8 cellular contexts compared by ENCODE assay signal in genomic region chr3:51538115-51538458, GRCh38. TPM values are rescaled to one million over a fixed set of nuclear protein-coding genes. Genes with fewer than 3 reads are reported as not detected.
DNase-seq lines count a peak whose midpoint lies in the region; ATAC-seq, FAIRE-seq and TF ChIP-seq lines count a peak whose summit lies in the region.

No MANE protein-coding gene starts in this region.

- FAIRE-seq in GM12878 (lab: Jason Lieb, UNC) (no peak), keratinocyte (lab: Jason Lieb, UNC) (peak; percentile 13)

- no peak for TF ChIP-seq RAD21 in GM12878 (IDR thresholded peaks at IDR 0.05; ENCODE audit: insufficient read depth, low read depth, low read length)

- H3K27me3 ChIP-seq in GM12878 (replicated peaks in 1 of 2; ENCODE audit: control insufficient read depth in 2 of 2, insufficient read depth in 2 of 2, low read length in 1 of 2) (no peaks in the 10 kb centered on the region), keratinocyte (ENCODE audit: control insufficient read depth, extremely low read depth, insufficient read depth, low read length) (no peaks in the 10 kb centered on the region)

- peak overlapping the region; percentile 62 for H3K27ac ChIP-seq in GM12878 (ENCODE audit: control insufficient read depth, insufficient read depth)
- peak overlapping the region; percentile 80 for H3K27ac ChIP-seq in keratinocyte (ENCODE audit: control insufficient read depth, insufficient read depth, low read length)

- H2AFZ ChIP-seq in GM12878 (ENCODE audit: control insufficient read depth, low read depth, low read length) (peak overlapping the region; percentile 96), keratinocyte (ENCODE audit: control insufficient read depth, low read length) (peak overlapping the region; percentile 100)

- no peak for TF ChIP-seq POLR2A in GM12878 (IDR thresholded peaks at IDR 0.05; ENCODE audit: low read depth, low read length)

- RAD21 ChIA-PET in GM12878 (lab: Charles Lee; ENCODE audit: unreplicated experiment) = interaction anchor here (1.8 to 7.3 kb wide), 3 partner anchors 17 to 37 kb away, joined by 6 to 69 read pairs (median 16); partner anchors contain the start of gene DCAF1

- SMC1A ChIA-PET in GM12878 (lab: Charles Lee; ENCODE audit: uncharacterized antibody, unreplicated experiment) = interaction anchor here (0.7 to 3.1 kb wide), 3 partner anchors 12 to 74 kb away, joined by 3 to 31 read pairs (median 3); partner anchors contain the start of gene DCAF1

- TF ChIP-seq CTCF in GM12878 (IDR thresholded peaks at IDR 0.05 in 2 of 3, conservative IDR thresholded peaks at IDR 0.05 in 1 of 3; ENCODE audit: control insufficient read depth in 2 of 3, extremely low read depth in 1 of 3, insufficient read depth in 1 of 3, low read depth in 3 of 3, low read length in 3 of 3) (no peak), keratinocyte (optimal IDR thresholded peaks at IDR 0.05 in 1 of 3, IDR thresholded peaks at IDR 0.05 in 1 of 3, conservative IDR thresholded peaks at IDR 0.05 in 1 of 3; ENCODE audit: extremely low read depth in 1 of 3, insufficient read depth in 2 of 3, low read length in 3 of 3) (no peak)

- BruUV-seq in GM12878 (replicated peaks; lab: Mats Ljungman, UMichigan) = TSS peak; percentile 97

- 1% methylated on average over 7 of the region's 7 CpGs for WGBS in GM12878 (ENCODE audit: insufficient coverage, insufficient replicate concordance, low lambda C conversion rate, missing lambda C conversion rate)

- in situ Hi-C loops in GM12878 (cut with MboI) = no loop called here

- ATAC-seq in GM12878 = peak; percentile 27
- no peak for ATAC-seq in stimulated activated naive CD8-positive, alpha-beta T cell treated with anti-CD3 and anti-CD28 coated beads, Interleukin-15, Interleukin-2, amounts not matched to agents 100 U/mL and 50 U/mL, for 24 hours
- no peak for ATAC-seq in GM19397 (IDR thresholded peaks at IDR 0.05; ENCODE audit: unreplicated experiment)

- H3K9me1 ChIP-seq in keratinocyte (ENCODE audit: control insufficient read depth, extremely low read depth, insufficient read depth, low read length) = no peaks in the 10 kb centered on the region

- H3K4me2 ChIP-seq in GM12878 (ENCODE audit: control insufficient read depth, insufficient read depth) (peak overlapping the region; percentile 87), keratinocyte (ENCODE audit: control insufficient read depth, extremely low read depth, insufficient read depth, low read depth, low read length) (peak overlapping the region; percentile 89)

- POLR2A ChIA-PET in GM12878 (lab: Charles Lee) = interaction anchor here (0.8 to 4.5 kb wide), 4 partner anchors 17 to 152 kb away, joined by 3 to 38 read pairs (median 4); no protein-coding TSS in a partner anchor

- H4K20me1 ChIP-seq in GM12878 (ENCODE audit: control insufficient read depth, insufficient read depth) (no peaks in the 10 kb centered on the region), keratinocyte (ENCODE audit: control insufficient read depth, extremely low read depth, insufficient read depth, low read length) (peaks cover 2% of the 10 kb centered on the region)

- intact Hi-C loops in GM12878 (cut with micrococcal nuclease; ENCODE audit: unreplicated experiment) = no loop called here

- CTCF ChIA-PET in GM12878 (lab: Yijun Ruan, JAX) = interaction anchor here (0.6 to 7.2 kb wide), 8 partner anchors 16 to 181 kb away, joined by 3 to 72 read pairs (median 4); partner anchors contain the start of genes DCAF1 and MANF

- H3K79me2 ChIP-seq in GM12878 (ENCODE audit: control insufficient read depth, insufficient read depth, low read length) (peaks cover 25% of the 10 kb centered on the region), keratinocyte (ENCODE audit: control insufficient read depth, insufficient read depth, low read length) (peaks cover 40% of the 10 kb centered on the region)

- H3K36me3 ChIP-seq in GM12878 (ENCODE audit: control insufficient read depth in 2 of 2, insufficient read depth in 2 of 2, low read length in 1 of 2) (no peaks in the 10 kb centered on the region), keratinocyte (ENCODE audit: control insufficient read depth in 2 of 2, extremely low read depth in 1 of 2, insufficient read depth in 2 of 2, low read length in 2 of 2) (peaks cover 1 to 4% of the 10 kb centered on the region in 2 experiments)

- dilution Hi-C loops in keratinocyte (cut with MboI; ENCODE audit: extremely low pct_ligation_motif_present, low sequenced_read_pairs) = no loop called here

- TF ChIP-seq EP300 in GM12878 (IDR thresholded peaks at IDR 0.05; ENCODE audit: borderline replicate concordance in 1 of 2, control insufficient read depth in 1 of 2, low read depth in 2 of 2, low read length in 2 of 2) = no peak

- DNase-seq in HuH-7.5 (ENCODE audit: low spot score) (peak; percentile 32), GM12878 (ENCODE audit: low read depth, low spot score) (no peak), keratinocyte (ENCODE audit: low read depth, low spot score) (no peak), 8988T (no peak), NOMO-1 treated with DMSO at 0.1 percent for 48 hours (lab: John Stamatoyannopoulos, UW; ENCODE audit: unreplicated experiment) (no peak)
- DNase-seq in stimulated activated naive CD8-positive, alpha-beta T cell treated with anti-CD3 and anti-CD28 coated beads, Interleukin-15, Interleukin-2, amounts not matched to agents 100 U/mL and 50 U/mL, for 24 hours = peak; percentile 10

- H3K9me3 ChIP-seq in GM12878 (replicated peaks; ENCODE audit: control insufficient read depth, insufficient read depth, low read length) (no peaks in the 10 kb centered on the region), keratinocyte (ENCODE audit: control insufficient read depth, low read depth, low read length) (no peaks in the 10 kb centered on the region)

- peak overlapping the region; percentile 82 for H3K9ac ChIP-seq in GM12878 (ENCODE audit: control insufficient read depth, insufficient read depth, low read length)
- H3K9ac ChIP-seq in keratinocyte (ENCODE audit: control insufficient read depth, extremely low read depth, insufficient read depth, low read length) = peak overlapping the region; percentile 92

- H3K4me3 ChIP-seq in GM08714 (ENCODE audit: low read length) (peak overlapping the region; percentile 89), GM12878 (peak overlapping the region; percentile 97), keratinocyte (ENCODE audit: control insufficient read depth in 2 of 3, extremely low read depth in 1 of 3, insufficient read depth in 2 of 3, low read depth in 1 of 3, low read length in 3 of 3) (peak overlapping the region; percentile 63 to 92 (median 80))

- H3K4me1 ChIP-seq in GM12878 (ENCODE audit: control insufficient read depth, insufficient read depth, low read length) (no peaks in the 10 kb centered on the region; the same call in 1 of the 2 replicates), keratinocyte (ENCODE audit: control insufficient read depth, extremely low read depth, insufficient read depth, low read length) (peaks cover 15% of the 10 kb centered on the region)

RNA-seq across cellular contexts. Expression of gene RAD54L2, which starts 0.4 kb away (rescaled TPM):
- 97.1 and 117 TPM in 2 replicates for total RNA-seq in GM12878 (2013; cell fraction: nucleolus; rRNA removed)
- total RNA-seq in GM12878 (2014; rRNA removed) (12.0 and 12.8 TPM in 2 replicates), GM12878 (2014; rRNA removed; fragmentation: Illumina TruSeq; extraction: Trizol) (12.2 and 12.6 TPM in 2 replicates), GM12878 (2021) (23.8 and 24.7 TPM in 2 replicates)
- 5.1 TPM for polyA plus RNA-seq in GM12878 (2011; ENCODE audit: low read depth)
- polyA plus RNA-seq in GM12878 (2011; rRNA removed) (7.0 and 8.0 TPM in 2 replicates), GM12878 (2014; fragmentation: Illumina TruSeq; extraction: Trizol) (10.3 and 10.7 TPM in 2 replicates), GM12878 (2014; fragmentation: Nextera tagmentation; extraction: Ambion mirVana) (1 to 10 TPM; 2.2 to 4.2 TPM), GM12878 (2014; rRNA removed) (7.1 TPM in 2 replicates), GM12878 (2016; fragmentation: Nextera tagmentation; extraction: Ambion mirVana) (10 to 100 TPM; 15.2 to 16.4 TPM), keratinocyte (3.5 to 6.7 TPM (median 4.2 TPM) in 3 replicates)
- 6.1 and 7.3 TPM in 2 replicates for polyA plus RNA-seq in GM12878 (2011; cell fraction: cytosol; rRNA removed)
- 13.9 and 15.6 TPM in 2 replicates for polyA plus RNA-seq in GM12878 (2011; cell fraction: nucleus; rRNA removed)
- 4.6 and 7.9 TPM in 2 replicates for polyA plus RNA-seq in GM12878 (2012)
- polyA minus RNA-seq in GM12878 (2011; rRNA and poly(A)+ RNA removed) = 31.8 and 37.1 TPM in 2 replicates
- 12.2 and 12.8 TPM in 2 replicates for polyA minus RNA-seq in GM12878 (2011; cell fraction: cytosol; rRNA and poly(A)+ RNA removed)
- polyA minus RNA-seq in GM12878 (2011; cell fraction: nucleus; rRNA and poly(A)+ RNA removed) = 17.3 and 29.2 TPM in 2 replicates
- polyA plus RNA-seq in keratinocyte (2011; ENCODE audit: low read depth) = 5.2 TPM
- polyA plus RNA-seq in keratinocyte (2011; cell fraction: cytosol; rRNA removed) = 3.5 and 3.7 TPM in 2 replicates
- 14.5 and 15.6 TPM in 2 replicates for polyA plus RNA-seq in keratinocyte (2011; cell fraction: nucleus; rRNA removed)
- polyA plus RNA-seq in keratinocyte (2012; ENCODE audit: low replicate concordance) = 6.2 and 6.6 TPM in 2 replicates
- 23.0 to 31.7 TPM (median 27.0 TPM) in 3 replicates for polyA minus RNA-seq in keratinocyte
- 9.2 TPM for polyA minus RNA-seq in keratinocyte (2011; cell fraction: cytosol; rRNA and poly(A)+ RNA removed)
- polyA minus RNA-seq in keratinocyte (2011; cell fraction: nucleus; rRNA and poly(A)+ RNA removed) = 18.7 and 35.4 TPM in 2 replicates

RNA-seq across cellular contexts. Expression of gene DCAF1, which starts 38.3 kb away (rescaled TPM):
- 35.2 and 38.1 TPM in 2 replicates for total RNA-seq in GM12878 (2013; cell fraction: nucleolus; rRNA removed)
- total RNA-seq in GM12878 (2014; rRNA removed) (22.6 and 23.9 TPM in 2 replicates), GM12878 (2014; rRNA removed; fragmentation: Illumina TruSeq; extraction: Trizol) (22.0 and 22.9 TPM in 2 replicates), GM12878 (2021) (28.8 and 31.5 TPM in 2 replicates)
- polyA plus RNA-seq in GM12878 (2011; ENCODE audit: low read depth) = 11.0 TPM
- polyA plus RNA-seq in GM12878 (2011; rRNA removed) (20.8 and 24.1 TPM in 2 replicates), GM12878 (2014; fragmentation: Illumina TruSeq; extraction: Trizol) (33.9 and 38.4 TPM in 2 replicates), GM12878 (2014; fragmentation: Nextera tagmentation; extraction: Ambion mirVana) (1 to 10 TPM; 2.7 to 7.8 TPM), GM12878 (2014; rRNA removed) (22.6 and 25.2 TPM in 2 replicates), GM12878 (2016; fragmentation: Nextera tagmentation; extraction: Ambion mirVana) (10 to 100 TPM; 20.1 to 22.6 TPM), keratinocyte (9.0 to 11.4 TPM (median 10.2 TPM) in 3 replicates)
- polyA plus RNA-seq in GM12878 (2011; cell fraction: cytosol; rRNA removed) = 19.1 and 23.0 TPM in 2 replicates
- 20.4 and 29.3 TPM in 2 replicates for polyA plus RNA-seq in GM12878 (2011; cell fraction: nucleus; rRNA removed)
- 11.0 and 13.9 TPM in 2 replicates for polyA plus RNA-seq in GM12878 (2012)
- 42.8 and 51.9 TPM in 2 replicates for polyA minus RNA-seq in GM12878 (2011; rRNA and poly(A)+ RNA removed)
- 14.4 and 18.5 TPM in 2 replicates for polyA minus RNA-seq in GM12878 (2011; cell fraction: cytosol; rRNA and poly(A)+ RNA removed)
- polyA minus RNA-seq in GM12878 (2011; cell fraction: nucleus; rRNA and poly(A)+ RNA removed) = 10.6 and 18.0 TPM in 2 replicates
- 12.9 TPM for polyA plus RNA-seq in keratinocyte (2011; ENCODE audit: low read depth)
- 6.3 and 8.9 TPM in 2 replicates for polyA plus RNA-seq in keratinocyte (2011; cell fraction: cytosol; rRNA removed)
- 24.6 and 25.5 TPM in 2 replicates for polyA plus RNA-seq in keratinocyte (2011; cell fraction: nucleus; rRNA removed)
- polyA plus RNA-seq in keratinocyte (2012; ENCODE audit: low replicate concordance) = 10.0 and 12.9 TPM in 2 replicates
- 18.0 to 29.3 TPM (median 28.0 TPM) in 3 replicates for polyA minus RNA-seq in keratinocyte
- polyA minus RNA-seq in keratinocyte (2011; cell fraction: cytosol; rRNA and poly(A)+ RNA removed) = 9.0 TPM
- polyA minus RNA-seq in keratinocyte (2011; cell fraction: nucleus; rRNA and poly(A)+ RNA removed) = 17.0 and 30.9 TPM in 2 replicates

Comparison
In these comparisons a context has a peak if more than half of its experiments do, and no peak if none do; other contexts are left out.
1. DNase-seq: peak in HuH-7.5 (single experiment) and stimulated activated naive CD8-positive, alpha-beta T cell treated with anti-CD3 and anti-CD28 coated beads, Interleukin-15, Interleukin-2, amounts not matched to agents 100 U/mL and 50 U/mL, for 24 hours (single experiment); none in GM12878 (single experiment), keratinocyte (single experiment), 8988T (single experiment) and NOMO-1 treated with DMSO at 0.1 percent for 48 hours (single experiment).
2. Peak in every context shown above with its lines, with median percentiles within 50 percentile points of each other: H3K4me3 ChIP-seq.